ENCODE assay signal across 1 cellular context in the genomic region with DNA sequence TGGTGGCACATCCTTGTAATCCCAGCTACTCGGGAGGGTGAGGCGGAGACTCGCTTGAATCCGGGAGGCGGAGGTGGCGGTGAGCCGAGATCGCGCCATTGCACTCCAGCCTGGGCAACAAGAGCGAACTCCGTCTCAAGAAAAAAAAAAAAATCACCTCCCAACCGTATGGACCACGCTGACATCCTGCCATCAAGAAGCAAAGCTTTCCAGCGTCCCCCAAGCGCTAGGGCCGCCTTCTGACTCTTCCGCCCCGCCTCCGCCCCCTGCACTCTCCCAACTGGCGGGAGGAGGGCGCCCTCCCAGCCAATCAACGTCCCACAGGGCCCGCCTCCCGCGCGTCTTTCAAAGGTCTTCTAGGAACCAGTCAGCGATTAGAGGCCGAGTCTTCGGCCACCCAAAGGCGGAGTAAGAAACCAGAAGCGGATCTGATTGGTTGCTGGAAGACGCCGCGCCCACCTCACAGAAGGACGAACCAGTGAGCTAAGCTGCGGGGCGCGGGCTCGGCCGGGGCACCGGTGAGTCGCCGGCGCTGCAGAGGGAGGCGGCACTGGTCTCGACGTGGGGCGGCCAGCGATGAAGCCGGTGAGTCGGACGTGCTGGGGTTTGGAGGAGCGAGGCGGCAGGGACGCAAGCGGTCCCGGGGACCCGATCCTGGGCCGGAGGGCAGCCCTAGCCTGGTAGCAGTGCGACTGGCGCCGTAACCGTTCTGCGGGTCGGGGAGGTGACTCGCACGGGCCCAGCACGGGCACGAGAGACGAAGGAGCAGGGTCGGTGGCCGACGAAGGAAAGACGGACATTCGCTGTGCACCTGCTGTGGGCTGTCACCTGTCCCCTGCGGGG.
TF ChIP-seq lines count a peak whose summit lies in the region.

Gene CDKN3 (plus strand): TSS at position 515 of the 843 bp plus-strand sequence. CDS start 62 bp downstream, at position 577.

TF ChIP-seq in HepG2, 621 proteins besides CTCF, POLR2A, EP300 and RAD21 (continued from another document and continues in another):
- peak; percentile 91 for TF ChIP-seq E2F5 (CRISPR knock-in tag; conservative IDR thresholded peaks at IDR 0.05)
- TF ChIP-seq ZKSCAN1 (IDR thresholded peaks at IDR 0.05; ENCODE audit: low read length), result no peak
- peak; percentile 82; the same call in 1 of the 2 replicates for TF ChIP-seq YEATS4 (CRISPR knock-in tag; IDR thresholded peaks at IDR 0.05; ENCODE audit: borderline replicate concordance)
- TF ChIP-seq PLSCR1 (CRISPR knock-in tag; IDR thresholded peaks at IDR 0.05; ENCODE audit: borderline replicate concordance), result no peak
- TF ChIP-seq ZNF496 (CRISPR knock-in tag; IDR thresholded peaks at IDR 0.05; ENCODE audit: insufficient replicate concordance), result no peak
- TF ChIP-seq ZNF776 (CRISPR knock-in tag; IDR thresholded peaks at IDR 0.05), result peak; percentile 92
- no peak for TF ChIP-seq ZBTB3 (CRISPR knock-in tag; IDR thresholded peaks at IDR 0.05; ENCODE audit: borderline replicate concordance, low read depth)
- TF ChIP-seq ATRX (CRISPR knock-in tag; IDR thresholded peaks at IDR 0.05; ENCODE audit: borderline replicate concordance), result no peak
- peak; percentile 38; the same call in 1 of the 2 replicates for TF ChIP-seq ZNF572 (CRISPR knock-in tag; IDR thresholded peaks at IDR 0.05)
- TF ChIP-seq ZNF317 (CRISPR knock-in tag; IDR thresholded peaks at IDR 0.05), result peak; percentile 90
- no peak for TF ChIP-seq ZNF205 (CRISPR knock-in tag; IDR thresholded peaks at IDR 0.05)
- TF ChIP-seq ZBTB34 (CRISPR knock-in tag; IDR thresholded peaks at IDR 0.05), result no peak
- TF ChIP-seq MAFK (conservative IDR thresholded peaks at IDR 0.05 in 1 of 2, IDR thresholded peaks at IDR 0.05 in 1 of 2; ENCODE audit: low read length in 2 of 2), result no peak
- TF ChIP-seq, protein P1, sequence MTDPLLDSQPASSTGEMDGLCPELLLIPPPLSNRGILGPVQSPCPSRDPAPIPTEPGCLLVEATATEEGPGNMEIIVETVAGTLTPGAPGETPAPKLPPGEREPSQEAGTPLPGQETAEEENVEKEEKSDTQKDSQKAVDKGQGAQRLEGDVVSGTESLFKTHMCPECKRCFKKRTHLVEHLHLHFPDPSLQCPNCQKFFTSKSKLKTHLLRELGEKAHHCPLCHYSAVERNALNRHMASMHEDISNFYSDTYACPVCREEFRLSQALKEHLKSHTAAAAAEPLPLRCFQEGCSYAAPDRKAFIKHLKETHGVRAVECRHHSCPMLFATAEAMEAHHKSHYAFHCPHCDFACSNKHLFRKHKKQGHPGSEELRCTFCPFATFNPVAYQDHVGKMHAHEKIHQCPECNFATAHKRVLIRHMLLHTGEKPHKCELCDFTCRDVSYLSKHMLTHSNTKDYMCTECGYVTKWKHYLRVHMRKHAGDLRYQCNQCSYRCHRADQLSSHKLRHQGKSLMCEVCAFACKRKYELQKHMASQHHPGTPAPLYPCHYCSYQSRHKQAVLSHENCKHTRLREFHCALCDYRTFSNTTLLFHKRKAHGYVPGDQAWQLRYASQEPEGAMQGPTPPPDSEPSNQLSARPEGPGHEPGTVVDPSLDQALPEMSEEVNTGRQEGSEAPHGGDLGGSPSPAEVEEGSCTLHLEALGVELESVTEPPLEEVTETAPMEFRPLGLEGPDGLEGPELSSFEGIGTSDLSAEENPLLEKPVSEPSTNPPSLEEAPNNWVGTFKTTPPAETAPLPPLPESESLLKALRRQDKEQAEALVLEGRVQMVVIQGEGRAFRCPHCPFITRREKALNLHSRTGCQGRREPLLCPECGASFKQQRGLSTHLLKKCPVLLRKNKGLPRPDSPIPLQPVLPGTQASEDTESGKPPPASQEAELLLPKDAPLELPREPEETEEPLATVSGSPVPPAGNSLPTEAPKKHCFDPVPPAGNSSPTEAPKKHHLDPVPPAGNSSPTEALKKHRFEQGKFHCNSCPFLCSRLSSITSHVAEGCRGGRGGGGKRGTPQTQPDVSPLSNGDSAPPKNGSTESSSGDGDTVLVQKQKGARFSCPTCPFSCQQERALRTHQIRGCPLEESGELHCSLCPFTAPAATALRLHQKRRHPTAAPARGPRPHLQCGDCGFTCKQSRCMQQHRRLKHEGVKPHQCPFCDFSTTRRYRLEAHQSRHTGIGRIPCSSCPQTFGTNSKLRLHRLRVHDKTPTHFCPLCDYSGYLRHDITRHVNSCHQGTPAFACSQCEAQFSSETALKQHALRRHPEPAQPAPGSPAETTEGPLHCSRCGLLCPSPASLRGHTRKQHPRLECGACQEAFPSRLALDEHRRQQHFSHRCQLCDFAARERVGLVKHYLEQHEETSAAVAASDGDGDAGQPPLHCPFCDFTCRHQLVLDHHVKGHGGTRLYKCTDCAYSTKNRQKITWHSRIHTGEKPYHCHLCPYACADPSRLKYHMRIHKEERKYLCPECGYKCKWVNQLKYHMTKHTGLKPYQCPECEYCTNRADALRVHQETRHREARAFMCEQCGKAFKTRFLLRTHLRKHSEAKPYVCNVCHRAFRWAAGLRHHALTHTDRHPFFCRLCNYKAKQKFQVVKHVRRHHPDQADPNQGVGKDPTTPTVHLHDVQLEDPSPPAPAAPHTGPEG (CRISPR knock-in tag; IDR thresholded peaks at IDR 0.05), result no peak
- TF ChIP-seq, protein P2, sequence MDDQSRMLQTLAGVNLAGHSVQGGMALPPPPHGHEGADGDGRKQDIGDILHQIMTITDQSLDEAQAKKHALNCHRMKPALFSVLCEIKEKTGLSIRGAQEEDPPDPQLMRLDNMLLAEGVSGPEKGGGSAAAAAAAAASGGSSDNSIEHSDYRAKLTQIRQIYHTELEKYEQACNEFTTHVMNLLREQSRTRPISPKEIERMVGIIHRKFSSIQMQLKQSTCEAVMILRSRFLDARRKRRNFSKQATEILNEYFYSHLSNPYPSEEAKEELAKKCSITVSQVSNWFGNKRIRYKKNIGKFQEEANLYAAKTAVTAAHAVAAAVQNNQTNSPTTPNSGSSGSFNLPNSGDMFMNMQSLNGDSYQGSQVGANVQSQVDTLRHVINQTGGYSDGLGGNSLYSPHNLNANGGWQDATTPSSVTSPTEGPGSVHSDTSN (CRISPR knock-in tag; IDR thresholded peaks at IDR 0.05; ENCODE audit: borderline replicate concordance), result peak; percentile 58; the same call in 1 of the 2 replicates
- TF ChIP-seq, protein P3, sequence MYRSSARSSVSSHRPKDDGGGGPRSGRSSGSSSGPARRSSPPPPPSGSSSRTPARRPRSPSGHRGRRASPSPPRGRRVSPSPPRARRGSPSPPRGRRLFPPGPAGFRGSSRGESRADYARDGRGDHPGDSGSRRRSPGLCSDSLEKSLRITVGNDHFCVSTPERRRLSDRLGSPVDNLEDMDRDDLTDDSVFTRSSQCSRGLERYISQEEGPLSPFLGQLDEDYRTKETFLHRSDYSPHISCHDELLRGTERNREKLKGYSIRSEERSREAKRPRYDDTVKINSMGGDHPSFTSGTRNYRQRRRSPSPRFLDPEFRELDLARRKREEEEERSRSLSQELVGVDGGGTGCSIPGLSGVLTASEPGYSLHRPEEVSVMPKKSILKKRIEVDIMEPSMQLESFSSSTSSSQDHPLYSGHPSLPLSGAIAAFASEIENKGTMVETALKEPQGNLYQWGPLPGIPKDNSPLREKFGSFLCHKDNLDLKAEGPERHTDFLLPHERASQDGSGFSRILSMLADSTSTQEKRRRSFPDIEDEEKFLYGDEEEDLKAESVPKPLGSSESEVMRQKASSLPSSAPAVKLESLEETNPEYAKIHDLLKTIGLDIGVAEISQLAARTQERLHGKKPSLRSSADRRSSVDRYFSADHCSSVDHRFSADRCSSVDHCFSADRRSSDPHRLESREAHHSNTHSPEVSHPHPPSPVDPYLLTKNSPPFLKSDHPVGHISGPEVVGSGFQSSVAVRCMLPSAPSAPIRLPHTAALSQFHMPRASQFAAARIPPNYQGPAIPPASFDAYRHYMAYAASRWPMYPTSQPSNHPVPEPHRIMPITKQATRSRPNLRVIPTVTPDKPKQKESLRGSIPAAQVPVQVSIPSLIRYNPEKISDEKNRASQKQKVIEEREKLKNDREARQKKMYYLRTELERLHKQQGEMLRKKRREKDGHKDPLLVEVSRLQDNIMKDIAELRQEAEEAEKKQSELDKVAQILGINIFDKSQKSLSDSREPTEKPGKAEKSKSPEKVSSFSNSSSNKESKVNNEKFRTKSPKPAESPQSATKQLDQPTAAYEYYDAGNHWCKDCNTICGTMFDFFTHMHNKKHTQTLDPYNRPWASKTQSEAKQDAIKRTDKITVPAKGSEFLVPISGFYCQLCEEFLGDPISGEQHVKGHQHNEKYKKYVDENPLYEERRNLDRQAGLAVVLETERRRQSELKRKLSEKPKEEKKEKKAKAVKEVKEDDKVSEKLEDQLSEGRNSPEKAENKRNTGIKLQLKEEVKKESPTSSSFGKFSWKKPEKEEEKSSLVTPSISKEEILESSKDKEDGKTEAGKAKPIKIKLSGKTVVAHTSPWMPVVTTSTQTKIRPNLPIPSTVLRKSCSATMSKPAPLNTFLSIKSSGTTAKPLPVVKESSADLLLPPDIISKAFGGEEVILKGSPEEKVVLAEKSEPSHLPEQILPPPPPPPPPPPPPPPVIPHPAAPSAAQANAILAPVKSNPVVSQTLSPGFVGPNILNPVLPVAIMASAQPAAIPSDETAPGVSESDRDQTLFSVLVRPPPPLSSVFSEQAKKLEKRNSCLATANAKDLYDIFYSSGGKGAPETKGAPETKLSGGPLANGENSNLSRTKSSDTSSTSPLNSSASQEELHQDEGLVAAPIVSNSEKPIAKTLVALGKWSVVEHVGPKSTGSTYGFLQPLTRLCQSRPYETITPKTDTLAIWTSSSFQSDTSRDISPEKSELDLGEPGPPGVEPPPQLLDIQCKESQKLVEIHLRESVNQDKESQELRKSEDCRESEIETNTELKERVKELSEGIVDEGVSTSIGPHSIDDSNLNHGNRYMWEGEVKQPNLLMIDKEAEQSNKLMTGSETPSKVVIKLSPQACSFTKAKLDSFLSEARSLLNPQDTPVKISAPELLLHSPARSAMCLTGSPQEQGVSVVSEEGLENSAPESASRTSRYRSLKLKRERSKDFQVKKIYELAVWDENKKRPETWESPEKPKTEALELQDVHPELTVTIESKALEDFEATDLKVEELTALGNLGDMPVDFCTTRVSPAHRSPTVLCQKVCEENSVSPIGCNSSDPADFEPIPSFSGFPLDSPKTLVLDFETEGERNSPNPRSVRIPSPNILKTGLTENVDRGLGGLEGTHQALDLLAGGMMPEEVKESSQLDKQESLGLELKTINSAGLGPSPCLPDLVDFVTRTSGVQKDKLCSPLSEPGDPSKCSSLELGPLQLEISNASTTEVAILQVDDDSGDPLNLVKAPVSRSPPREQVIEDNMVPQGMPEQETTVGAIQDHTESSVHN (CRISPR knock-in tag; IDR thresholded peaks at IDR 0.05), result 0 out of 2 replicates have a peak, but pooled peaks have one; percentile 59
- TF ChIP-seq CCAR2 (optimal IDR thresholded peaks at IDR 0.05; ENCODE audit: low read depth, low read length), result no peak
- peak; percentile 57; the same call in 1 of the 2 replicates for TF ChIP-seq DNMT1 (CRISPR knock-in tag; IDR thresholded peaks at IDR 0.05)
- TF ChIP-seq, protein P4, sequence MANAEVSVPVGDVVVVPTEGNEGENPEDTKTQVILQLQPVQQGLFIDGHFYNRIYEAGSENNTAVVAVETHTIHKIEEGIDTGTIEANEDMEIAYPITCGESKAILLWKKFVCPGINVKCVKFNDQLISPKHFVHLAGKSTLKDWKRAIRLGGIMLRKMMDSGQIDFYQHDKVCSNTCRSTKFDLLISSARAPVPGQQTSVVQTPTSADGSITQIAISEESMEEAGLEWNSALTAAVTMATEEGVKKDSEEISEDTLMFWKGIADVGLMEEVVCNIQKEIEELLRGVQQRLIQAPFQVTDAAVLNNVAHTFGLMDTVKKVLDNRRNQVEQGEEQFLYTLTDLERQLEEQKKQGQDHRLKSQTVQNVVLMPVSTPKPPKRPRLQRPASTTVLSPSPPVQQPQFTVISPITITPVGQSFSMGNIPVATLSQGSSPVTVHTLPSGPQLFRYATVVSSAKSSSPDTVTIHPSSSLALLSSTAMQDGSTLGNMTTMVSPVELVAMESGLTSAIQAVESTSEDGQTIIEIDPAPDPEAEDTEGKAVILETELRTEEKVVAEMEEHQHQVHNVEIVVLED (CRISPR knock-in tag; IDR thresholded peaks at IDR 0.05; ENCODE audit: borderline replicate concordance), result peak; percentile 24; the same call in 1 of the 2 replicates
- TF ChIP-seq CHD2 (IDR thresholded peaks at IDR 0.05; ENCODE audit: low read depth, low read length), result 0 out of 2 replicates have a peak, but pooled peaks have one; percentile 64
- TF ChIP-seq, protein P5, sequence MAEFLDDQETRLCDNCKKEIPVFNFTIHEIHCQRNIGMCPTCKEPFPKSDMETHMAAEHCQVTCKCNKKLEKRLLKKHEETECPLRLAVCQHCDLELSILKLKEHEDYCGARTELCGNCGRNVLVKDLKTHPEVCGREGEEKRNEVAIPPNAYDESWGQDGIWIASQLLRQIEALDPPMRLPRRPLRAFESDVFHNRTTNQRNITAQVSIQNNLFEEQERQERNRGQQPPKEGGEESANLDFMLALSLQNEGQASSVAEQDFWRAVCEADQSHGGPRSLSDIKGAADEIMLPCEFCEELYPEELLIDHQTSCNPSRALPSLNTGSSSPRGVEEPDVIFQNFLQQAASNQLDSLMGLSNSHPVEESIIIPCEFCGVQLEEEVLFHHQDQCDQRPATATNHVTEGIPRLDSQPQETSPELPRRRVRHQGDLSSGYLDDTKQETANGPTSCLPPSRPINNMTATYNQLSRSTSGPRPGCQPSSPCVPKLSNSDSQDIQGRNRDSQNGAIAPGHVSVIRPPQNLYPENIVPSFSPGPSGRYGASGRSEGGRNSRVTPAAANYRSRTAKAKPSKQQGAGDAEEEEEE (CRISPR knock-in tag; IDR thresholded peaks at IDR 0.05; ENCODE audit: borderline replicate concordance), result no peak
- TF ChIP-seq RARA (CRISPR knock-in tag; IDR thresholded peaks at IDR 0.05), result peak; percentile 10; the same call in 1 of the 2 replicates
- TF ChIP-seq TP53 (CRISPR knock-in tag; conservative IDR thresholded peaks at IDR 0.05), result peak; percentile 64; the same call in 1 of the 2 replicates
- TF ChIP-seq THAP8 (CRISPR knock-in tag; IDR thresholded peaks at IDR 0.05; ENCODE audit: borderline replicate concordance), result no peak
